In genomic region chr11:65537620-65538231, GRCh38 we compare ENCODE assay signal across 21 cellular contexts. TPM values are rescaled to one million over a fixed set of nuclear protein-coding genes. Genes with fewer than 3 reads are reported as not detected.
DNase-seq lines count a peak whose midpoint lies in the region; ATAC-seq and TF ChIP-seq lines count a peak whose summit lies in the region.
"Had no signal": no experiment of that assay in that cellular context is flagged by ENCODE, and none has a peak within 500 bp of the region (broad histone marks: within the 10 kb centered on the region; RNA-seq: fewer than 3 reads in every experiment).

No MANE protein-coding gene starts in this region.

- H3K4me1 ChIP-seq in breast epithelium (peaks cover 6 to 12% of the 10 kb centered on the region in 2 donors), tibial artery (peaks cover 0 to 31% (median 23%) of the 10 kb centered on the region in 4 donors)

- H3K9me3 ChIP-seq in breast epithelium = no peaks in the 10 kb centered on the region
- H3K9me3 ChIP-seq in tibial artery = no peaks in the 10 kb centered on the region

- ATAC-seq in memory B cell (ENCODE audit: low read depth) = no peak
- ATAC-seq in activated naive CD8-positive, alpha-beta T cell treated with anti-CD3 and anti-CD28 coated beads, Interleukin-2, amount 50 U/mL, for 24 hours = no peak
- ATAC-seq: activated CD4-positive, alpha-beta T cell treated with anti-CD3 and anti-CD28 coated beads for 36 hours; stimulated activated naive CD8-positive, alpha-beta T cell treated with anti-CD3 and anti-CD28 coated beads, Interleukin-15, amount 100 ng/mL, for 72 hours had no signal

- intact Hi-C loops in MCF 10A (cut with micrococcal nuclease) = no loop called here
- intact Hi-C loops in breast epithelium (cut with DNase I; ENCODE audit: low total_unique reads) = no loop called here
- intact Hi-C loops in tibial artery (cut with DNase I; ENCODE audit: low total_unique reads) = no loop called here

- H3K4me1 Mint-ChIP-seq in MCF 10A (ENCODE audit: insufficient read depth, unreplicated experiment) (peaks cover 6% of the 10 kb centered on the region), memory B cell (peaks cover 9% of the 10 kb centered on the region)
- peaks cover 16% of the 10 kb centered on the region for H3K4me1 Mint-ChIP-seq in activated naive CD8-positive, alpha-beta T cell treated with anti-CD3 and anti-CD28 coated beads, Interleukin-2, amount 50 U/mL, for 24 hours

- no peaks in the 10 kb centered on the region for H3K27me3 ChIP-seq in breast epithelium
- no peaks in the 10 kb centered on the region for H3K27me3 ChIP-seq in tibial artery
- H3K27me3 ChIP-seq: brain microvascular endothelial cell had no signal

- CTCF ChIA-PET in MCF 10A (lab: Yijun Ruan, JAX) = interaction anchor here (0.7 kb wide), 1 partner anchor 251 kb away, joined by 3 read pairs; no protein-coding TSS in a partner anchor
- CTCF ChIA-PET in RWPE1 (lab: Yijun Ruan, JAX) = interaction anchor here (0.6 kb wide), 1 partner anchor 30 kb away, joined by 3 read pairs; no protein-coding TSS in a partner anchor

- TF ChIP-seq POLR2A in breast epithelium (IDR thresholded peaks at IDR 0.05) = no peak

- H3K4me3 ChIP-seq in breast epithelium (no peak overlapping the region), tibial artery (no peak overlapping the region)

- H3K36me3 ChIP-seq in breast epithelium (no peaks in the 10 kb centered on the region), tibial artery (peaks cover 29 to 72% (median 50%) of the 10 kb centered on the region in 3 donors)

- peak overlapping the region; percentile 36 for H3K4me3 Mint-ChIP-seq in MCF 10A (ENCODE audit: unreplicated experiment)
- H3K4me3 Mint-ChIP-seq in memory B cell = peak overlapping the region; percentile 21
- H3K4me3 Mint-ChIP-seq in activated naive CD8-positive, alpha-beta T cell treated with anti-CD3 and anti-CD28 coated beads, Interleukin-2, amount 50 U/mL, for 24 hours = no peak overlapping the region

- DNase-seq in MCF 10A (ENCODE audit: unreplicated experiment) (no peak), breast epithelium (ENCODE audit: low spot score in 2 of 2) (no peak), RWPE1 (ENCODE audit: low spot score) (no peak), memory B cell (ENCODE audit: low spot score in 2 of 2) (no peak), tibial artery (no peak)
- DNase-seq in stimulated activated CD4-positive, alpha-beta T cell treated with anti-CD3 and anti-CD28 coated beads, Interleukin-4, amount 100 ng/mL, for 4 hours = no peak
- no peak for DNase-seq in activated naive CD8-positive, alpha-beta T cell treated with anti-CD3 and anti-CD28 coated beads, Interleukin-2, amount 50 U/mL, for 24 hours
- DNase-seq in activated CD4-positive, CD25-positive, alpha-beta regulatory T cell (lab: John Stamatoyannopoulos, UW) = no peak
- DNase-seq: activated CD4-positive, alpha-beta T cell treated with anti-CD3 and anti-CD28 coated beads for 36 hours; activated CD8-positive, alpha-beta memory T cell treated with anti-CD3 and anti-CD28 coated beads, Interleukin-2, amount 50 U/mL, for 48 hours; activated naive CD4-positive, alpha-beta T cell treated with anti-CD3 and anti-CD28 coated beads, Interleukin-2, amount 50 U/mL, for 16 hours; brain microvascular endothelial cell; KBM-7; NCI-H1092; NCI-H2107; NCI-H524 treated with DMSO at 0.1 percent for 48 hours; SHP77 treated with DMSO at 0.1 percent for 48 hours; stimulated activated CD4-positive, alpha-beta T cell treated with anti-CD3 and anti-CD28 coated beads, Interleukin-15, amount 100 ng/mL, for 24 hours; stimulated activated naive CD8-positive, alpha-beta T cell treated with anti-CD3 and anti-CD28 coated beads, Interleukin-15, amount 100 ng/mL, for 72 hours had no signal

- H3K9me3 Mint-ChIP-seq in MCF 10A (ENCODE audit: unreplicated experiment) (no peaks in the 10 kb centered on the region), memory B cell (no peaks in the 10 kb centered on the region)
- no peaks in the 10 kb centered on the region for H3K9me3 Mint-ChIP-seq in activated naive CD8-positive, alpha-beta T cell treated with anti-CD3 and anti-CD28 coated beads, Interleukin-2, amount 50 U/mL, for 24 hours
- H3K9me3 Mint-ChIP-seq: dendritic cell treated with granulocyte-macrophage colony-stimulating factor and Interleukin-4, amounts not matched to agents 40 ng/mL and 50 ng/mL, for 4 days; stimulated activated naive CD8-positive, alpha-beta T cell treated with anti-CD3 and anti-CD28 coated beads, Interleukin-15, amount 100 ng/mL, for 72 hours had no signal

- POLR2A ChIA-PET in MCF 10A (lab: Yijun Ruan, JAX) (interaction anchor here (0.7 to 1.5 kb wide), 2 partner anchors 38 to 242 kb away, joined by 3 to 4 read pairs; partner anchors contain the start of gene EHBP1L1), RWPE1 (lab: Yijun Ruan, JAX; ENCODE audit: low non-redundant PET) (no interaction called here)

- peaks cover 6% of the 10 kb centered on the region for H3K36me3 Mint-ChIP-seq in MCF 10A (ENCODE audit: insufficient read depth, unreplicated experiment)
- H3K36me3 Mint-ChIP-seq in memory B cell = peaks cover 4% of the 10 kb centered on the region
- peaks cover 11% of the 10 kb centered on the region for H3K36me3 Mint-ChIP-seq in activated naive CD8-positive, alpha-beta T cell treated with anti-CD3 and anti-CD28 coated beads, Interleukin-2, amount 50 U/mL, for 24 hours (ENCODE audit: low read depth)

- H3K27me3 Mint-ChIP-seq in MCF 10A (ENCODE audit: insufficient read depth, unreplicated experiment) (no peaks in the 10 kb centered on the region), memory B cell (no peaks in the 10 kb centered on the region)
- H3K27me3 Mint-ChIP-seq in activated naive CD8-positive, alpha-beta T cell treated with anti-CD3 and anti-CD28 coated beads, Interleukin-2, amount 50 U/mL, for 24 hours = no peaks in the 10 kb centered on the region
- H3K27me3 Mint-ChIP-seq: activated CD4-positive, alpha-beta T cell treated with anti-CD3 and anti-CD28 coated beads for 36 hours; dendritic cell treated with granulocyte-macrophage colony-stimulating factor and Interleukin-4, amounts not matched to agents 40 ng/mL and 50 ng/mL, for 4 days; stimulated activated naive CD8-positive, alpha-beta T cell treated with anti-CD3 and anti-CD28 coated beads, Interleukin-15, amount 100 ng/mL, for 72 hours had no signal

- BruUV-seq in MCF 10A (replicated peaks; lab: Mats Ljungman, UMichigan) = no TSS peak

- H3K27ac Mint-ChIP-seq in MCF 10A (ENCODE audit: low read depth, unreplicated experiment) (no peak overlapping the region), memory B cell (no peak overlapping the region)
- H3K27ac Mint-ChIP-seq in activated naive CD8-positive, alpha-beta T cell treated with anti-CD3 and anti-CD28 coated beads, Interleukin-2, amount 50 U/mL, for 24 hours = no peak overlapping the region
- H3K27ac Mint-ChIP-seq: activated CD4-positive, alpha-beta T cell treated with anti-CD3 and anti-CD28 coated beads for 36 hours; dendritic cell treated with granulocyte-macrophage colony-stimulating factor and Interleukin-4, amounts not matched to agents 40 ng/mL and 50 ng/mL, for 4 days had no signal

- H3K27ac ChIP-seq in breast epithelium (peak overlapping the region in 1 of 2 donors; percentile 19), RWPE1 (peak overlapping the region; percentile 94), tibial artery (peak overlapping the region; percentile 13 to 22)
- H3K27ac ChIP-seq: brain microvascular endothelial cell, epithelial cell of prostate had no signal

- no peak for TF ChIP-seq CTCF in MCF 10A (IDR thresholded peaks at IDR 0.05; ENCODE audit: unreplicated experiment)
- no peak for TF ChIP-seq CTCF in breast epithelium (IDR thresholded peaks at IDR 0.05)
- no peak for TF ChIP-seq CTCF in RWPE1 (conservative IDR thresholded peaks at IDR 0.05; ENCODE audit: low read depth)
- no peak for TF ChIP-seq CTCF in tibial artery (IDR thresholded peaks at IDR 0.05)

RNA-seq across cellular contexts. Expression of gene SCYL1, which starts 12.8 kb away (rescaled TPM):
- total RNA-seq in MCF 10A (2022) (70.9 and 75.5 TPM in 2 replicates), breast epithelium (10 to 100 TPM; 74.1 to 83.4 (median 83.2) TPM)

RNA-seq across cellular contexts. Expression of gene LTBP3, which starts 20.4 kb away (rescaled TPM):
- 10.6 and 11.0 TPM in 2 replicates for total RNA-seq in MCF 10A (2022)
- 10 to 100 TPM; 63.0 to 98.9 (median 95.7) TPM for total RNA-seq in breast epithelium

RNA-seq across cellular contexts. Expression of gene ZNRD2, which starts 32.6 kb away (rescaled TPM):
- total RNA-seq in MCF 10A (2022) (65.4 and 68.5 TPM in 2 replicates), breast epithelium (10 to 100 TPM; 48.9 to 60.0 (median 59.4) TPM)

RNA-seq across cellular contexts. Expression of gene FAM89B, which starts 34.6 kb away (rescaled TPM):
- total RNA-seq in MCF 10A (2022) (16.7 and 21.6 TPM in 2 replicates), breast epithelium (10 to 100 TPM; 37.4 to 51.4 (median 40.8) TPM)

RNA-seq across cellular contexts. Expression of gene EHBP1L1, which starts 38.1 kb away (rescaled TPM):
- total RNA-seq in MCF 10A (2022) (31.3 and 40.6 TPM in 2 replicates), breast epithelium (10 to 100 TPM; 28.0 to 68.8 (median 33.4) TPM)
